Comparison of ENCODE assay signal across 8 cellular contexts in the genomic region with DNA sequence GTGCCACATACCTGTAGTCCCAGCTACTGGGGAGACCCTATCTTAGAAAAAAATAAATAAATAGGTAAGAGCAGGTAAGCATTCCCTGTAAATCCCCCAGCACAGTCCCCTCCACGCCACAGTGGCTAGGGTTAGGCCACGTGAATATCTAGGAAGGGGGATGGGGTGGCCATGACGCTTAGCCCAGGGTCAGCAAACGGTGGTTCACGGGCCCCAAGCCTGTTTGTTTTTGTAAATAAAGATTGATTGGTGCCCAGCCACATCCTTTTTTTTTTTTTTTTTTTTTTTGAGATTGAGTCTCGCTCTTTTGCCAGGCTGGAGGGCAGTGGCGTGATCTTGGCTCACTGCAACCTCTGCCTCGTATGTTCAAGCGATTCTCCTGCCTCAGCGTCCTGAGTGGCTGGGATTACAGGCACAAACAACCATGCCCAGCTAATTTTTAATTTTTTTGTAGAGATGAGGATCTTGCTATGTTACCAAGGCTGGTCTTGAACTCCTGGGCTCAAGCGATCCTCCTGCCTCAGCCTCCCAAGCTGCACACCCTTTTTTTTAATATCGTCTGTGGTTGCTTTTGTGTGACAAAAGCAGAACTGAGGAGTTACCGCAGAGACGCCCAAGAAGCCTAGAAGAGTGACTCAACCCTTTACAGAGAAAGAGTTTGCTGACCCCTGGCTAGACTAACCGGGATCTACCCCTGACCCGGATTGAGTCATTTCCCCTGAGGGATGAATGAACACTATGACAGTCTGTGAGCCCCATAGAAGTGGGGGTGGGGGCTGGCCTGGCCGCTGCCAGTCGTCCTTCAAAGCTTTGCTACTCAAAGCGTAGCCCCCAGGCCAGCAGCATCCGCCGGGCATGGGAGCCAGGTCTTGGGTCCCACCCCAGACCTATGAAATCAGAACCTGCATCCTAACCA.
DNase-seq lines count a peak whose midpoint lies in the region; ATAC-seq, FAIRE-seq and TF ChIP-seq lines count a peak whose summit lies in the region.

No MANE protein-coding gene starts in this region.

- no peak overlapping the region for H3K4me3 ChIP-seq in skin epidermis

- CTCF ChIA-PET in activated B cell treated with CpG ODN at 0.5 μM for 24 hours (lab: Charles Lee) = interaction anchor here (1.2 kb wide), 1 partner anchor 333 kb away, joined by 3 read pairs; no protein-coding TSS in a partner anchor

- H3K4me1 Mint-ChIP-seq in activated B cell treated with CpG ODN at 0.5 μM for 24 hours = peaks cover 14% of the 10 kb centered on the region

- peak; percentile 94 for DNase-seq in GM04504 (ENCODE audit: low read depth)
- DNase-seq in HTR-8/SVneo (ENCODE audit: insufficient read length, low spot score) = peak; percentile 71
- DNase-seq in activated B cell treated with CpG ODN at 0.5 μM for 24 hours = peak; percentile 26
- DNase-seq in hepatic stellate cell (ENCODE audit: low spot score) = peak; percentile 98
- DNase-seq in activated T-cell treated with anti-CD3 and anti-CD28 coated beads, Interleukin-2, amount 50 U/mL, for 1 hour = no peak
- no peak for DNase-seq in epidermal melanocyte (ENCODE audit: insufficient read length, low spot score)
- DNase-seq in NCI-H1048 (lab: John Stamatoyannopoulos, UW) = no peak

- no peaks in the 10 kb centered on the region for H3K9me3 Mint-ChIP-seq in activated B cell treated with CpG ODN at 0.5 μM for 24 hours

- FAIRE-seq in HTR-8/SVneo (lab: Jason Lieb, UNC) = no peak

- H3K27ac Mint-ChIP-seq in activated B cell treated with CpG ODN at 0.5 μM for 24 hours = no peak overlapping the region

- peak; percentile 96 for ATAC-seq in activated B cell treated with CpG ODN at 0.5 μM for 24 hours (ENCODE audit: low read depth)

- no peak for TF ChIP-seq CTCF in activated B cell treated with CpG ODN at 0.5 μM for 24 hours (IDR thresholded peaks at IDR 0.05)

- H3K36me3 Mint-ChIP-seq in activated B cell treated with CpG ODN at 0.5 μM for 24 hours (ENCODE audit: low read depth) = no peaks in the 10 kb centered on the region

- H3K27ac ChIP-seq in skin epidermis = peak overlapping the region in 17 of 21 experiments; percentile 1 to 87 (median 64)

- intact Hi-C loops in activated B cell treated with CpG ODN at 0.5 μM for 24 hours (cut with micrococcal nuclease) = loop anchor here (1.0 to 5.0 kb wide), 6 partner anchors 32 to 644 kb away; no protein-coding TSS in a partner anchor

- H3K4me3 Mint-ChIP-seq in activated B cell treated with CpG ODN at 0.5 μM for 24 hours = no peak overlapping the region

- POLR2A ChIA-PET in activated B cell treated with CpG ODN at 0.5 μM for 24 hours (lab: Charles Lee) = interaction anchor here (0.7 kb wide), 2 partner anchors 272 to 403 kb away, joined by 7 to 9 read pairs; no protein-coding TSS in a partner anchor

- peaks cover 6% of the 10 kb centered on the region for H3K27me3 Mint-ChIP-seq in activated B cell treated with CpG ODN at 0.5 μM for 24 hours

Comparison
In these comparisons a context has a peak if more than half of its experiments do, and no peak if none do; other contexts are left out.
1. DNase-seq: peak in GM04504 (single experiment), HTR-8/SVneo (single experiment), activated B cell treated with CpG ODN at 0.5 μM for 24 hours (single experiment) and hepatic stellate cell (single experiment); none in activated T-cell treated with anti-CD3 and anti-CD28 coated beads, Interleukin-2, amount 50 U/mL, for 1 hour (single experiment), epidermal melanocyte (single experiment) and NCI-H1048 (single experiment).